Comparison of ENCODE assay signal across 8 cellular contexts in the genomic region with DNA sequence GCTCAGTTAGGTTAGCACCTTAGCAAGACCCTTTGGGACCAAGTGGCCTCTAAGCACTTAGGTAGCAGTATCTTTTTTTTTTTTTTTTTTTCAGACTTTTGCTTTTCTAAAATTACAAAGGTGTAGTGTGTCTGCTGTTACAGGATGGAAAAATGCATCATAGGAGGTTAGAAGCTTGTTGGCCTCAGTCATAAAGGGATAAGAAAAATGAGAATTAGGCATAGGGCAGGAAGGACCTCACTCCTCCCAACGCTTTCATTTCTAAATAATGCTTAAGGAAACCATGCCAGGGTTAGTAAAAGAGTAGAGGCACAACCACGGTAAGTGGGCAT. TPM values are rescaled to one million over a fixed set of nuclear protein-coding genes. Genes with fewer than 3 reads are reported as not detected.
DNase-seq lines count a peak whose midpoint lies in the region; FAIRE-seq and TF ChIP-seq lines count a peak whose summit lies in the region.

No MANE protein-coding gene starts in this region.

- H3K36me3 ChIP-seq in CD8-positive, alpha-beta memory T cell (ENCODE audit: insufficient read depth, low read length), result no peaks in the 10 kb centered on the region
- H3K36me3 ChIP-seq in OCI-LY1 (ENCODE audit: insufficient read depth, low read length) (no peaks in the 10 kb centered on the region), endothelial cell of umbilical vein (ENCODE audit: control insufficient read depth in 2 of 2, extremely low read depth in 1 of 2, insufficient read depth in 2 of 2, low read length in 2 of 2) (no peaks in the 10 kb centered on the region), ovary (no peaks in the 10 kb centered on the region)

- TF ChIP-seq EP300 in ovary (IDR thresholded peaks at IDR 0.05), result no peak

- CTCF ChIA-PET in CD8-positive, alpha-beta memory T cell (lab: Charles Lee), result no interaction called here
- CTCF ChIA-PET in endothelial cell of umbilical vein (lab: Charles Lee), result interaction anchor here (0.6 to 1.1 kb wide), 5 partner anchors 9 to 101 kb away, joined by 3 to 4 read pairs (median 3); no protein-coding TSS in a partner anchor

- H3K9me1 ChIP-seq in endothelial cell of umbilical vein (replicated peaks; ENCODE audit: control insufficient read depth, extremely low read depth, insufficient read depth, low read length), result no peaks in the 10 kb centered on the region

- H3K79me2 ChIP-seq in OCI-LY1 (ENCODE audit: insufficient read depth, low read length), result no peaks in the 10 kb centered on the region
- no peaks in the 10 kb centered on the region for H3K79me2 ChIP-seq in endothelial cell of umbilical vein (ENCODE audit: control insufficient read depth, insufficient read depth, low read length)

- H3K27ac ChIP-seq in CD8-positive, alpha-beta memory T cell (ENCODE audit: low read depth, low read length), result peak overlapping the region; percentile 97
- no peak overlapping the region for H3K27ac ChIP-seq in OCI-LY1 (ENCODE audit: low read depth, low read length, poor library complexity, severe bottlenecking)
- H3K27ac ChIP-seq in endothelial cell of umbilical vein (ENCODE audit: insufficient read depth, low read depth, low read length), result peak overlapping the region; percentile 90
- H3K27ac ChIP-seq in ovary, result peak overlapping the region in 1 of 2 donors; percentile 89

- H3K9me3 ChIP-seq in CD8-positive, alpha-beta memory T cell (ENCODE audit: low read length), result no peaks in the 10 kb centered on the region
- no peaks in the 10 kb centered on the region for H3K9me3 ChIP-seq in OCI-LY1 (ENCODE audit: low read length)
- no peaks in the 10 kb centered on the region for H3K9me3 ChIP-seq in endothelial cell of umbilical vein (replicated peaks; ENCODE audit: control insufficient read depth, insufficient read depth, low read length)
- no peaks in the 10 kb centered on the region for H3K9me3 ChIP-seq in ovary

- intact Hi-C loops in endothelial cell of umbilical vein (cut with micrococcal nuclease) (loop anchor here (1.0 to 10.0 kb wide), 3 partner anchors 15 to 218 kb away; partner anchors contain the start of gene RTL8B), ovary (cut with DNase I) (loop anchor here in 1 of 4 donors (10.0 kb wide), 1 partner anchor 88 kb away; no protein-coding TSS in a partner anchor)

- H3K9ac ChIP-seq in OCI-LY1 (ENCODE audit: low read length) (peak overlapping the region; percentile 73; the same call in 1 of the 2 replicates), endothelial cell of umbilical vein (replicated peaks; ENCODE audit: extremely low read depth, insufficient read depth, low read length) (peak overlapping the region; percentile 96)

- POLR2A ChIA-PET in CD8-positive, alpha-beta memory T cell (lab: Charles Lee), result interaction anchor here (0.6 kb wide), 2 partner anchors 26 to 415 kb away, joined by 3 to 13 read pairs; no protein-coding TSS in a partner anchor
- POLR2A ChIA-PET in endothelial cell of umbilical vein (lab: Charles Lee), result interaction anchor here (1.5 kb wide), 1 partner anchor 101 kb away, joined by 3 read pairs; no protein-coding TSS in a partner anchor

- H3K4me3 Mint-ChIP-seq in CD8-positive, alpha-beta memory T cell, result peak overlapping the region; percentile 87 to 97 (median 93)

- H4K20me1 ChIP-seq in OCI-LY1 (ENCODE audit: insufficient read depth, low read length) (no peaks in the 10 kb centered on the region), endothelial cell of umbilical vein (replicated peaks; ENCODE audit: control insufficient read depth, extremely low read depth, insufficient read depth, low read length) (no peaks in the 10 kb centered on the region)

- H3K4me1 Mint-ChIP-seq in CD8-positive, alpha-beta memory T cell, result peaks cover 18 to 34% (median 26%) of the 10 kb centered on the region in 3 donors

- H3K9me3 Mint-ChIP-seq in CD8-positive, alpha-beta memory T cell, result no peaks in the 10 kb centered on the region

- no peak for DNase-seq in CD8-positive, alpha-beta memory T cell
- DNase-seq in endothelial cell of umbilical vein (ENCODE audit: low read depth, low spot score), result no peak
- no peak for DNase-seq in ovary
- DNase-seq in Kasumi-1 (lab: John Stamatoyannopoulos, UW), result no peak
- DNase-seq in putamen (ENCODE audit: low spot score), result no peak
- DNase-seq in 8988T, result no peak
- no peak for DNase-seq in G401 (ENCODE audit: low spot score)

- H3K4me1 ChIP-seq in CD8-positive, alpha-beta memory T cell (ENCODE audit: insufficient read depth, low read length), result no peaks in the 10 kb centered on the region
- H3K4me1 ChIP-seq in OCI-LY1 (ENCODE audit: insufficient read depth, low read length, severe bottlenecking) (peaks cover 23% of the 10 kb centered on the region), endothelial cell of umbilical vein (ENCODE audit: control insufficient read depth, extremely low read depth, insufficient read depth, low read length) (peaks cover 6% of the 10 kb centered on the region), ovary (ENCODE audit: insufficient read depth) (no peaks in the 10 kb centered on the region)

- TF ChIP-seq POLR2A in endothelial cell of umbilical vein (IDR thresholded peaks at IDR 0.05; ENCODE audit: low read depth, low read length) (no peak), ovary (IDR thresholded peaks at IDR 0.05) (no peak)

- H3K4me2 ChIP-seq in OCI-LY1 (ENCODE audit: low read length) (peak overlapping the region; percentile 82), endothelial cell of umbilical vein (ENCODE audit: insufficient read depth, low read length) (peak overlapping the region; percentile 83)

- in situ Hi-C loops in G401 (cut with HindIII; ENCODE audit: low sequenced_read_pairs), result no loop called here

- dilution Hi-C loops in endothelial cell of umbilical vein (cut with MboI; ENCODE audit: extremely low pct_ligation_motif_present, low sequenced_read_pairs), result no loop called here

- peak overlapping the region; percentile 93; the same call in 1 of the 2 replicates for H2AFZ ChIP-seq in OCI-LY1 (ENCODE audit: low read length)
- H2AFZ ChIP-seq in endothelial cell of umbilical vein (ENCODE audit: low read depth, low read length), result peak overlapping the region; percentile 75

- H3K27ac Mint-ChIP-seq in CD8-positive, alpha-beta memory T cell, result peak overlapping the region; percentile 91 to 99 (median 98)

- H3K27me3 Mint-ChIP-seq in CD8-positive, alpha-beta memory T cell, result peaks cover 0 to 5% of the 10 kb centered on the region in 2 donors

- no peaks in the 10 kb centered on the region for H3K27me3 ChIP-seq in CD8-positive, alpha-beta memory T cell (ENCODE audit: insufficient read depth, low read length, poor library complexity, severe bottlenecking)
- H3K27me3 ChIP-seq in OCI-LY1 (ENCODE audit: insufficient read depth, low read length) (no peaks in the 10 kb centered on the region), endothelial cell of umbilical vein (ENCODE audit: control insufficient read depth in 2 of 2, insufficient read depth in 2 of 2, low read length in 2 of 2) (no peaks in the 10 kb centered on the region), ovary (no peaks in the 10 kb centered on the region)

- peaks cover 0 to 12% (median 0%) of the 10 kb centered on the region in 3 donors for H3K36me3 Mint-ChIP-seq in CD8-positive, alpha-beta memory T cell

- H3K9me2 ChIP-seq in OCI-LY1 (ENCODE audit: low read depth, low read length), result no peaks in the 10 kb centered on the region

- BruUV-seq in endothelial cell of umbilical vein (replicated peaks; lab: Mats Ljungman, UMichigan), result TSS peak; percentile 69

- H3K4me3 ChIP-seq in CD8-positive, alpha-beta memory T cell (ENCODE audit: low read length), result peak overlapping the region; percentile 98
- H3K4me3 ChIP-seq in OCI-LY1 (ENCODE audit: low read depth, low read length, poor library complexity, severe bottlenecking) (peak overlapping the region; percentile 78), endothelial cell of umbilical vein (replicated peaks in 1 of 3; ENCODE audit: insufficient read depth in 1 of 3, low read depth in 1 of 3, low read length in 3 of 3) (no peak overlapping the region), ovary (peak overlapping the region; percentile 53)

- FAIRE-seq in endothelial cell of umbilical vein (lab: Jason Lieb, UNC), result no peak

- H3F3A ChIP-seq in OCI-LY1 (ENCODE audit: insufficient read depth, low read length), result no peaks in the 10 kb centered on the region

- TF ChIP-seq CTCF in OCI-LY1 (IDR thresholded peaks at IDR 0.05; ENCODE audit: low read length) (no peak), endothelial cell of umbilical vein (IDR thresholded peaks at IDR 0.05; ENCODE audit: extremely low read depth in 1 of 2, insufficient read depth in 1 of 2, low read depth in 1 of 2, low read length in 2 of 2) (no peak), ovary (IDR thresholded peaks at IDR 0.05) (no peak)

- WGBS in ovary, 3 donors, result 10 to 23% (median 19%) methylated on average over 2 of the region's 2 CpGs

TF ChIP-seq in endothelial cell of umbilical vein, 7 proteins besides CTCF, POLR2A, EP300 and RAD21:
- no peak for TF ChIP-seq FOS (IDR thresholded peaks at IDR 0.05; ENCODE audit: borderline replicate concordance, insufficient read depth, low read length)
- no peak for TF ChIP-seq JUN (IDR thresholded peaks at IDR 0.05; ENCODE audit: borderline replicate concordance, insufficient read depth, insufficient read length, low read depth)
- no peak for TF ChIP-seq EZH2 (IDR thresholded peaks at IDR 0.05; ENCODE audit: borderline replicate concordance, low read depth, low read length, severe bottlenecking)
- TF ChIP-seq, protein P1, sequence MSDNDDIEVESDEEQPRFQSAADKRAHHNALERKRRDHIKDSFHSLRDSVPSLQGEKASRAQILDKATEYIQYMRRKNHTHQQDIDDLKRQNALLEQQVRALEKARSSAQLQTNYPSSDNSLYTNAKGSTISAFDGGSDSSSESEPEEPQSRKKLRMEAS (IDR thresholded peaks at IDR 0.05; ENCODE audit: insufficient read depth, insufficient read length), result no peak
- no peak for TF ChIP-seq GATA2 (IDR thresholded peaks at IDR 0.05; ENCODE audit: insufficient read depth, insufficient read length, low read depth, low read length)
- TF ChIP-seq POLR2AphosphoS5 (IDR thresholded peaks at IDR 0.05; ENCODE audit: insufficient read depth, low read depth, low read length), result no peak
- TF ChIP-seq MYC (IDR thresholded peaks at IDR 0.05; ENCODE audit: low read depth, low read length), result no peak

RNA-seq across cellular contexts. Expression of gene PABIR2, which starts 9.7 kb away (rescaled TPM):
- 10 to 100 TPM; 26.8 to 27.2 TPM for total RNA-seq in CD8-positive, alpha-beta memory T cell
- 7.7 TPM for polyA plus RNA-seq in CD8-positive, alpha-beta memory T cell
- total RNA-seq in endothelial cell of umbilical vein (23.9 and 26.4 TPM in 2 replicates), ovary (10 to 100 TPM; 22.0 to 27.9 (median 24.7) TPM)
- polyA plus RNA-seq in endothelial cell of umbilical vein (8.1 and 11.8 TPM in 2 replicates), ovary (10 to 100 TPM; 24.4 to 39.7 TPM)
- polyA plus RNA-seq in endothelial cell of umbilical vein (2011; cell fraction: cytosol; rRNA removed), result 12.1 and 13.7 TPM in 2 replicates
- 59.9 and 63.7 TPM in 2 replicates for polyA plus RNA-seq in endothelial cell of umbilical vein (2011; cell fraction: nucleus; rRNA removed)
- polyA plus RNA-seq in endothelial cell of umbilical vein (2012), result 19.9 and 26.5 TPM in 2 replicates
- polyA minus RNA-seq in endothelial cell of umbilical vein, result 16.0 and 20.5 TPM in 2 replicates
- polyA minus RNA-seq in endothelial cell of umbilical vein (2011; cell fraction: cytosol; rRNA and poly(A)+ RNA removed), result 27.3 TPM
- 14.3 and 19.2 TPM in 2 replicates for polyA minus RNA-seq in endothelial cell of umbilical vein (2011; cell fraction: nucleus; rRNA and poly(A)+ RNA removed)
- 22.0 and 30.1 TPM in 2 replicates for total RNA-seq in G401 (2014; rRNA removed; shearing (Covaris generic))

Comparison
In these comparisons a context has a peak if more than half of its experiments do, and no peak if none do; other contexts are left out.
1. H3K4me3 ChIP-seq: peak in CD8-positive, alpha-beta memory T cell (single experiment), OCI-LY1 (single experiment) and ovary (single experiment); none in endothelial cell of umbilical vein (0 of 3).